In genomic region chr2:52929412-52929811, GRCh38 we compare ENCODE assay signal across 24 cellular contexts.
DNase-seq lines count a peak whose midpoint lies in the region; ATAC-seq and TF ChIP-seq lines count a peak whose summit lies in the region.
"Had no signal": no experiment of that assay in that cellular context is flagged by ENCODE, and none has a peak within 500 bp of the region (broad histone marks: within the 10 kb centered on the region; RNA-seq: fewer than 3 reads in every experiment).

No MANE protein-coding gene starts in this region.

- H3K27ac Mint-ChIP-seq in chondrocyte (ENCODE audit: unreplicated experiment) = no peak overlapping the region
- H3K27ac Mint-ChIP-seq: CD14-positive monocyte; CD4-positive, alpha-beta memory T cell; CD4-positive, CD25-positive, alpha-beta regulatory T cell; CD8-positive, alpha-beta memory T cell had no signal

- peaks cover 14% of the 10 kb centered on the region for H3K9me3 Mint-ChIP-seq in chondrocyte (ENCODE audit: low read depth)

- H3K36me3 ChIP-seq in spleen (no peaks in the 10 kb centered on the region), left ventricle myocardium inferior (no peaks in the 10 kb centered on the region)
- H3K36me3 ChIP-seq: BE2C, BLaER1 had no signal

- H3K36me3 Mint-ChIP-seq in chondrocyte (ENCODE audit: low read depth) = no peaks in the 10 kb centered on the region
- H3K36me3 Mint-ChIP-seq: CD14-positive monocyte; CD4-positive, alpha-beta memory T cell; CD4-positive, CD25-positive, alpha-beta regulatory T cell had no signal

- WGBS in spleen, 5 donors = 83 to 95% (median 89%) methylated on average over 4 of the region's 4 CpGs

- no peak overlapping the region for H3K4me3 Mint-ChIP-seq in chondrocyte (ENCODE audit: unreplicated experiment)
- H3K4me3 Mint-ChIP-seq: CD14-positive monocyte; CD4-positive, alpha-beta memory T cell; CD4-positive, CD25-positive, alpha-beta regulatory T cell had no signal

- H3K27me3 ChIP-seq in spleen (replicated peaks in 1 of 7) (no peaks in the 10 kb centered on the region), left ventricle myocardium inferior (ENCODE audit: low read depth) (no peaks in the 10 kb centered on the region)
- H3K27me3 ChIP-seq: BE2C, BLaER1 had no signal

- no peak for TF ChIP-seq POLR2A in spleen (IDR thresholded peaks at IDR 0.05)

- H3K9me3 ChIP-seq in spleen (peaks cover 0 to 35% (median 19%) of the 10 kb centered on the region in 8 donors), left ventricle myocardium inferior (replicated peaks) (peaks cover 8% of the 10 kb centered on the region)
- H3K9me3 ChIP-seq: BE2C had no signal

- no peak for ATAC-seq in HG03095 (IDR thresholded peaks at IDR 0.05; ENCODE audit: unreplicated experiment)
- no peak for ATAC-seq in HG02678 (IDR thresholded peaks at IDR 0.05; ENCODE audit: unreplicated experiment)
- ATAC-seq: GM12878 had no signal

- peaks cover 1% of the 10 kb centered on the region for H3K27me3 Mint-ChIP-seq in chondrocyte (ENCODE audit: low read depth)
- H3K27me3 Mint-ChIP-seq: CD4-positive, alpha-beta memory T cell; CD4-positive, CD25-positive, alpha-beta regulatory T cell; CD8-positive, alpha-beta memory T cell had no signal

- intact Hi-C loops in spleen (cut with DNase I; ENCODE audit: low total_unique reads) (no loop called here), left ventricle myocardium inferior (cut with micrococcal nuclease) (no loop called here)

- H3K27ac ChIP-seq in spleen (no peak overlapping the region), left ventricle myocardium inferior (replicated peaks) (no peak overlapping the region)
- H3K27ac ChIP-seq: BLaER1 had no signal

- H3K4me3 ChIP-seq in spleen (no peak overlapping the region), left ventricle myocardium inferior (no peak overlapping the region)
- H3K4me3 ChIP-seq: BLaER1, GM12878 had no signal

- DNase-seq in chondrocyte (ENCODE audit: low spot score) (peak; percentile 25), mesenteric fat pad (ENCODE audit: low spot score) (peak; percentile 81), spleen (peak; percentile 31), left ventricle myocardium inferior (no peak)
- DNase-seq: 8988T; ACHN; BE2C; C1 segment of cervical spinal cord; CD4-positive, alpha-beta memory T cell; CD4-positive, CD25-positive, alpha-beta regulatory T cell; CD8-positive, alpha-beta memory T cell; COR-L47; DMS 273 treated with DMSO at 0.1 percent for 48 hours; DMS153; DMS53; DMS79; DND-41; EL; GDM1 had no signal

- TF ChIP-seq CTCF in chondrocyte (IDR thresholded peaks at IDR 0.05) (no peak), spleen (IDR thresholded peaks at IDR 0.05 in 8 of 11, conservative IDR thresholded peaks at IDR 0.05 in 3 of 11) (no peak), left ventricle myocardium inferior (IDR thresholded peaks at IDR 0.05; ENCODE audit: borderline replicate concordance) (no peak)

- no peaks in the 10 kb centered on the region for H3K4me1 ChIP-seq in spleen
- no peaks in the 10 kb centered on the region for H3K4me1 ChIP-seq in left ventricle myocardium inferior
- H3K4me1 ChIP-seq: BE2C, BLaER1 had no signal

- H3K4me1 Mint-ChIP-seq in chondrocyte (ENCODE audit: low read depth) = peaks cover 8% of the 10 kb centered on the region
- H3K4me1 Mint-ChIP-seq: CD14-positive monocyte; CD4-positive, CD25-positive, alpha-beta regulatory T cell; CD8-positive, alpha-beta memory T cell had no signal
